ENCODE assay signal across 15 cellular contexts in genomic region chr10:102834143-102834542, GRCh38. TPM values are rescaled to one million over a fixed set of nuclear protein-coding genes. Genes with fewer than 3 reads are reported as not detected.
A peak's percentile ranks its signal among the peaks of the same experiment; 100 is the strongest.
DNase-seq lines count a peak whose midpoint lies in the region; ATAC-seq, FAIRE-seq and TF ChIP-seq lines count a peak whose summit lies in the region.
"Had no signal": no experiment of that assay in that cellular context is flagged by ENCODE, and none has a peak within 500 bp of the region (broad histone marks: within the 10 kb centered on the region; RNA-seq: fewer than 3 reads in every experiment).

No MANE protein-coding gene starts in this region.

- H3K36me3 ChIP-seq in WERI-Rb-1: no peaks in the 10 kb centered on the region
- no peaks in the 10 kb centered on the region for H3K36me3 ChIP-seq in thyroid gland
- H3K36me3 ChIP-seq: BE2C, SJSA1 had no signal

- H3K4me2 ChIP-seq in A549: no peak overlapping the region
- H3K4me2 ChIP-seq: PC-9 had no signal

- H3K27ac Mint-ChIP-seq in CD4-positive, alpha-beta T cell: no peak overlapping the region
- H3K27ac Mint-ChIP-seq: CD4-positive, alpha-beta memory T cell; H9 had no signal

- intact Hi-C loops in CD4-positive, alpha-beta T cell (cut with DNase I, micrococcal nuclease): loop anchor here (2.0 to 10.0 kb wide), 4 partner anchors 67 to 851 kb away; no protein-coding TSS in a partner anchor
- intact Hi-C loops in thyroid gland (cut with DNase I): loop anchor here (2.0 to 5.0 kb wide), 2 partner anchors 67 to 238 kb away; no protein-coding TSS in a partner anchor

- H3K9me3 ChIP-seq in A549 (no peaks in the 10 kb centered on the region), WERI-Rb-1 (ENCODE audit: severe bottlenecking) (no peaks in the 10 kb centered on the region), thyroid gland (no peaks in the 10 kb centered on the region)
- no peaks in the 10 kb centered on the region for H3K9me3 ChIP-seq in CD4-positive, alpha-beta T cell (ENCODE audit: control insufficient read depth, low read length)
- H3K9me3 ChIP-seq: BE2C, SJSA1 had no signal

- TF ChIP-seq CTCF in A549 (IDR thresholded peaks at IDR 0.05) (no peak), WERI-Rb-1 (IDR thresholded peaks at IDR 0.05; ENCODE audit: low read depth, low read length) (no peak), thyroid gland (IDR thresholded peaks at IDR 0.05) (no peak)
- no peak for TF ChIP-seq CTCF in CD4-positive, alpha-beta T cell (IDR thresholded peaks at IDR 0.05)

- H3K4me3 ChIP-seq in A549 (no peak overlapping the region), WERI-Rb-1 (ENCODE audit: low read depth, low read length) (no peak overlapping the region; the same call in 1 of the 2 replicates), thyroid gland (replicated peaks in 1 of 3) (no peak overlapping the region)
- H3K4me3 ChIP-seq: PC-9, SJSA1 had no signal

- H3K27me3 Mint-ChIP-seq in CD4-positive, alpha-beta T cell: peaks cover 6% of the 10 kb centered on the region

- no peaks in the 10 kb centered on the region for H3K4me1 Mint-ChIP-seq in CD4-positive, alpha-beta T cell (ENCODE audit: low read depth)

- H3K9me3 Mint-ChIP-seq in CD4-positive, alpha-beta T cell: peaks cover 8% of the 10 kb centered on the region

- peak; percentile 17 to 22; a peak in 3 of 6 replicates for ATAC-seq in A549
- no peak for ATAC-seq in CD4-positive, alpha-beta T cell (ENCODE audit: poor library complexity)

- no peaks in the 10 kb centered on the region for H3K36me3 Mint-ChIP-seq in CD4-positive, alpha-beta T cell (ENCODE audit: low read depth)

- FAIRE-seq in A549 (lab: Jason Lieb, UNC): no peak

- H3K27me3 ChIP-seq in WERI-Rb-1 (ENCODE audit: insufficient read depth, low read depth, severe bottlenecking) (no peaks in the 10 kb centered on the region), thyroid gland (no peaks in the 10 kb centered on the region)
- no peaks in the 10 kb centered on the region for H3K27me3 ChIP-seq in CD4-positive, alpha-beta T cell (ENCODE audit: control insufficient read depth, insufficient read depth, low read length)
- H3K27me3 ChIP-seq: BE2C, SJSA1 had no signal

- TF ChIP-seq EP300 in A549 (IDR thresholded peaks at IDR 0.05): no peak

- no peak for TF ChIP-seq POLR2A in A549 (IDR thresholded peaks at IDR 0.05; ENCODE audit: low read length)
- no peak for TF ChIP-seq POLR2A in thyroid gland (IDR thresholded peaks at IDR 0.05)

- peak in 1 of 2 experiments; percentile 27 for DNase-seq in A549 (ENCODE audit: low read depth in 1 of 2, low spot score in 1 of 2)
- peak; percentile 71 for DNase-seq in ELF-1 (ENCODE audit: low read depth, low spot score)
- DNase-seq in WERI-Rb-1: peak; percentile 54
- DNase-seq in iPS-NIHi7 (ENCODE audit: extremely low spot score): peak; percentile 8
- no peak for DNase-seq in hypothalamus (lab: John Stamatoyannopoulos, UW)
- DNase-seq in CD4-positive, alpha-beta T cell: no peak
- DNase-seq in thyroid gland: no peak
- DNase-seq: BE2C, Calu3, PC-9 had no signal

- H3K27ac ChIP-seq in A549 (no peak overlapping the region), WERI-Rb-1 (no peak overlapping the region), thyroid gland (no peak overlapping the region)
- H3K27ac ChIP-seq in CD4-positive, alpha-beta T cell (ENCODE audit: low read depth, low read length): no peak overlapping the region
- H3K27ac ChIP-seq: HL-60, PC-9, SJSA1 had no signal

- TF ChIP-seq RAD21 in A549 (conservative IDR thresholded peaks at IDR 0.05 in 1 of 2, IDR thresholded peaks at IDR 0.05 in 1 of 2): no peak

- 36% methylated on average over 9 of the region's 9 CpGs for WGBS in A549 (ENCODE audit: missing lambda C conversion rate)
- WGBS in thyroid gland, 2 donors: 67 to 69% methylated on average over 9 of the region's 9 CpGs

- H3K4me3 Mint-ChIP-seq in CD4-positive, alpha-beta T cell: no peak overlapping the region
- H3K4me3 Mint-ChIP-seq: CD4-positive, alpha-beta memory T cell; H9 had no signal

- H3K4me1 ChIP-seq in A549 (no peaks in the 10 kb centered on the region), thyroid gland (peaks cover 26 to 30% of the 10 kb centered on the region in 2 donors)
- H3K4me1 ChIP-seq: BE2C had no signal

- CTCF ChIA-PET in A549 (lab: Yijun Ruan, JAX): interaction anchor here (0.5 to 13.2 kb wide), 17 partner anchors 12 to 264 kb away, joined by 3 to 242 read pairs (median 4); partner anchors contain the start of gene AS3MT
- CTCF ChIA-PET in CD4-positive, alpha-beta T cell (lab: Charles Lee): no interaction called here

- POLR2A ChIA-PET in A549 (lab: Yijun Ruan, JAX): no interaction called here
- POLR2A ChIA-PET in CD4-positive, alpha-beta T cell (lab: Charles Lee): no interaction called here

TF ChIP-seq in A549, 52 proteins besides CTCF, POLR2A, EP300 and RAD21:
- TF ChIP-seq ZFP36 (IDR thresholded peaks at IDR 0.05; ENCODE audit: borderline replicate concordance, partially characterized antibody) (no peak), RFX5 (IDR thresholded peaks at IDR 0.05) (no peak), ZC3H11A (IDR thresholded peaks at IDR 0.05) (no peak), SMC3 (IDR thresholded peaks at IDR 0.05) (no peak), ZNF302 (CRISPR knock-in tag; IDR thresholded peaks at IDR 0.05) (no peak), HEYL (CRISPR knock-in tag; IDR thresholded peaks at IDR 0.05) (no peak), RNF2 (IDR thresholded peaks at IDR 0.05; ENCODE audit: borderline replicate concordance, low read depth) (no peak), PBX3 (IDR thresholded peaks at IDR 0.05) (no peak), SREBF2 (IDR thresholded peaks at IDR 0.05) (no peak), EHMT2 (IDR thresholded peaks at IDR 0.05; ENCODE audit: low read depth) (no peak), RARB (CRISPR knock-in tag; IDR thresholded peaks at IDR 0.05) (no peak), MAFK (IDR thresholded peaks at IDR 0.05; ENCODE audit: partially characterized antibody) (no peak), NR3C1 (IDR thresholded peaks at IDR 0.05) (no peak), PHF8 (IDR thresholded peaks at IDR 0.05; ENCODE audit: borderline replicate concordance, low read depth) (no peak)
TF ChIP-seq in A549: peak in this region for 0.

RNA-seq across cellular contexts. Expression of gene CYP17A1, which starts 3.1 kb away (rescaled TPM):
- not detected in 2 replicates for polyA plus RNA-seq in A549 (2011; rRNA removed)
- polyA plus RNA-seq in A549 (2012; cell fraction: cytosol; rRNA removed): 0.03 TPM in 1 of 2 replicates, not detected in the other
- not detected in 2 replicates for polyA plus RNA-seq in A549 (2012; cell fraction: nucleus; rRNA removed)
- polyA plus RNA-seq in A549 (2017; fragmentation: RNase III; extraction: RNeasy Plus Mini Kit Qiagen cat#74134 plus additional on column Dnase treatment): not detected in 3 replicates
- not detected in 2 replicates for polyA minus RNA-seq in A549 (2011; rRNA and poly(A)+ RNA removed)
- total RNA-seq in CD4-positive, alpha-beta T cell: not detected
- 10 to 100 TPM in 3 of 4 donors, 1 to 10 TPM in 1; 4.0 to 29.1 (median 15.9) TPM for total RNA-seq in thyroid gland
- total RNA-seq: Calu3; CD4-positive, alpha-beta memory T cell; G401; H9; PC-9; SJSA1 had no signal
- polyA plus RNA-seq: CD4-positive, alpha-beta memory T cell had no signal

RNA-seq across cellular contexts. Expression of gene BORCS7, which starts 19.9 kb away (rescaled TPM):
- polyA plus RNA-seq in A549 (2011; rRNA removed) (43.9 and 68.1 TPM in 2 replicates), A549 (2017; fragmentation: RNase III; extraction: RNeasy Plus Mini Kit Qiagen cat#74134 plus additional on column Dnase treatment) (31.3 to 36.9 TPM (median 36.6 TPM) in 3 replicates)
- 31.7 and 34.1 TPM in 2 replicates for polyA plus RNA-seq in A549 (2012; cell fraction: cytosol; rRNA removed)
- 7.4 and 9.8 TPM in 2 replicates for polyA plus RNA-seq in A549 (2012; cell fraction: nucleus; rRNA removed)
- polyA minus RNA-seq in A549 (2011; rRNA and poly(A)+ RNA removed): 8.9 and 11.2 TPM in 2 replicates
- 10 to 100 TPM; 10.6 to 11.6 TPM for total RNA-seq in CD4-positive, alpha-beta T cell
- 100 to 1,000 TPM in 2 of 4 donors, 10 to 100 TPM in 2; 77.4 to 134 (median 93.8) TPM for total RNA-seq in thyroid gland

RNA-seq across cellular contexts. Expression of gene AS3MT, which starts 35.1 kb away (rescaled TPM):
- 8.6 and 10.8 TPM in 2 replicates for polyA plus RNA-seq in A549 (2011; rRNA removed)
- polyA plus RNA-seq in A549 (2012; cell fraction: cytosol; rRNA removed): 4.6 and 5.1 TPM in 2 replicates
- 2.4 and 4.8 TPM in 2 replicates for polyA plus RNA-seq in A549 (2012; cell fraction: nucleus; rRNA removed)
- polyA plus RNA-seq in A549 (2017; fragmentation: RNase III; extraction: RNeasy Plus Mini Kit Qiagen cat#74134 plus additional on column Dnase treatment): 9.7 to 10.7 TPM (median 10.7 TPM) in 3 replicates
- polyA minus RNA-seq in A549 (2011; rRNA and poly(A)+ RNA removed): 1.6 and 2.0 TPM in 2 replicates
- under 1 TPM; 0.67 to 0.77 TPM for total RNA-seq in CD4-positive, alpha-beta T cell
- total RNA-seq in thyroid gland: 10 to 100 TPM in 2 of 4 donors, 1 to 10 TPM in 2; 9.8 to 19.2 (median 13.5) TPM

Comparison
In these comparisons a context has a peak if more than half of its experiments do, and no peak if none do; other contexts are left out.
1. DNase-seq: peak in ELF-1 (single experiment), WERI-Rb-1 (single experiment) and iPS-NIHi7 (single experiment); none in hypothalamus (0 of 51), CD4-positive, alpha-beta T cell (0 of 10) and thyroid gland (0 of 2).
2. RNA of gene CYP17A1, which starts 3.1 kb away (total RNA-seq): 4.0 to 29.1 TPM in thyroid gland; not detected in CD4-positive, alpha-beta T cell; every median in the first group is over 4 times any median in the second.
3. RNA of gene BORCS7, which starts 19.9 kb away (total RNA-seq): 77.4 to 134 TPM in thyroid gland; 10.6 to 11.6 TPM in CD4-positive, alpha-beta T cell; every median in the first group is over 4 times any median in the second.
4. RNA of gene AS3MT, which starts 35.1 kb away (total RNA-seq): 9.8 to 19.2 TPM in thyroid gland; 0.67 to 0.77 TPM in CD4-positive, alpha-beta T cell; every median in the first group is over 4 times any median in the second.